ENCODE assay signal across 8 cellular contexts in the genomic region with DNA sequence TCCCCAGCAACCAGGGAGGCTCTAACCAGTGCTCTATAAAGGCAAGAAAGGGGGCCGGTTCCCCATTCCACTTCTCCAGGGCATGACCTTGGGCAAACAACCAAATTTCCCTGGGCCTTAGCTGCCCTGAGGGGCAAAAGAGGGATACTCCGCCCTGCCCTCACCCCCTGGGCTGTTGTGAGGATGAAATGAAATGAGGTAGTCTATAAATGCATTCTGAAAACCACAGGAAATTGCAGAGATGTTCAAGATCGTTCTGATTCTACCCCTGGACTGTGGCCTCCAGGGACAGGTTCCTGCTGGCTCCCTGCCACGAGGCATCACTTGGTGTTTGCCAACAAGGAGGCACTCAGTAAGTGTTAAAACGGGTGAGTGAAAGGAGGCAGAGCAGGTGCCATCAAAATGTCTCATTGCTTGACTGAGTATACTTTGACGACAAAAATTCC. TPM values are rescaled to one million over a fixed set of nuclear protein-coding genes. Genes with fewer than 3 reads are reported as not detected.
DNase-seq lines count a peak whose midpoint lies in the region; ATAC-seq and TF ChIP-seq lines count a peak whose summit lies in the region.

No MANE protein-coding gene starts in this region.

- no peaks in the 10 kb centered on the region for H3K36me3 Mint-ChIP-seq in natural killer cell

- peak; percentile 47 for DNase-seq in stimulated activated CD4-positive, alpha-beta T cell treated with anti-CD3 and anti-CD28 coated beads, Interleukin-4, amount 100 ng/mL, for 24 hours
- no peak for DNase-seq in stimulated activated CD4-positive, alpha-beta T cell treated with anti-CD3 and anti-CD28 coated beads, Interleukin-1b, Interleukin-23, amount 100 ng/mL, for 48 hours
- DNase-seq in SIG-M5 (lab: John Stamatoyannopoulos, UW) (peak; percentile 20), caudate nucleus (lab: John Stamatoyannopoulos, UW) (no peak), natural killer cell (peak; percentile 43), hepatic stellate cell (ENCODE audit: low spot score) (no peak), HPDE6-E6E7 (ENCODE audit: extremely low spot score) (no peak)

- H3K27me3 Mint-ChIP-seq in natural killer cell (ENCODE audit: low read depth in 2 of 2) = no peaks in the 10 kb centered on the region

- H3K27ac Mint-ChIP-seq in natural killer cell = peak overlapping the region; percentile 92 to 95

- intact Hi-C loops in natural killer cell (cut with micrococcal nuclease) = loop anchor here (5.0 to 10.0 kb wide), 3 partner anchors 327 to 1869 kb away; no protein-coding TSS in a partner anchor

- ATAC-seq in natural killer cell = peak; percentile 6 to 49 (median 13)
- no peak for ATAC-seq in activated CD4-positive, CD25-positive, alpha-beta regulatory T cell treated with anti-CD3 and anti-CD28 coated beads, Interleukin-2, amount 50 U/mL, for 24 hours

- H3K4me1 Mint-ChIP-seq in natural killer cell = peaks cover 85 to 87% of the 10 kb centered on the region in 2 donors

- no peaks in the 10 kb centered on the region for H3K9me3 Mint-ChIP-seq in natural killer cell

- TF ChIP-seq CTCF in natural killer cell (IDR thresholded peaks at IDR 0.05) = no peak

- H3K27ac ChIP-seq in caudate nucleus (ENCODE audit: low read depth, low read length) = peak overlapping the region; percentile 14

- H3K4me3 Mint-ChIP-seq in natural killer cell = peak overlapping the region; percentile 82

RNA-seq across cellular contexts. Expression of a gene that starts 5.7 kb away (rescaled TPM):
- total RNA-seq in natural killer cell = 100 to 1,000 TPM; 210 to 224 (median 222) TPM

Comparison
In these comparisons a context has a peak if more than half of its experiments do, and no peak if none do; other contexts are left out.
1. DNase-seq: peak in stimulated activated CD4-positive, alpha-beta T cell treated with anti-CD3 and anti-CD28 coated beads, Interleukin-4, amount 100 ng/mL, for 24 hours (single experiment), SIG-M5 (single experiment) and natural killer cell (single experiment); none in stimulated activated CD4-positive, alpha-beta T cell treated with anti-CD3 and anti-CD28 coated beads, Interleukin-1b, Interleukin-23, amount 100 ng/mL, for 48 hours (single experiment), caudate nucleus (0 of 61), hepatic stellate cell (single experiment) and HPDE6-E6E7 (single experiment).
2. ATAC-seq: peak in natural killer cell (3 of 3); none in activated CD4-positive, CD25-positive, alpha-beta regulatory T cell treated with anti-CD3 and anti-CD28 coated beads, Interleukin-2, amount 50 U/mL, for 24 hours (0 of 2).